Comparison of ENCODE assay signal across 19 cellular contexts in the genomic region with DNA sequence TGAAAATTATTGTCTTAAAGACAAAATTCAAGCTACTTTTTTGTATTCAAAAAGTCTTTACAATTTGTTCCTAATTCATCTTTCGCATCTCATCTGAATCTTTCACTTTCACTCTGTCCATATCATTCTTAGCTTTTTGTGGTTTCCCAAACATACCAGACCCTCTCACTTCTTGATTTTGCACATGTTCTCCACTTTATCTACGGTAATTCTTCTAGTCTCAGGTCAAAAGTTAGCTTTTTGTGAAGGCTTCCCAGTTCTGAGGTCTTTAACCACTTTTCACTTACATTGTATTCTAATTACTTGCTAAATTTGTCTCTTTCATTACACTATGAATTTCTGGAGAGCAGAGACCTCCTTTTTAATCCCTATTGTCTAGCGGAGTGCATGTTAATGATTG. TPM values are rescaled to one million over a fixed set of nuclear protein-coding genes. Genes with fewer than 3 reads are reported as not detected.
DNase-seq lines count a peak whose midpoint lies in the region; ATAC-seq and TF ChIP-seq lines count a peak whose summit lies in the region.
"Had no signal": no experiment of that assay in that cellular context is flagged by ENCODE, and none has a peak within 500 bp of the region (broad histone marks: within the 10 kb centered on the region; RNA-seq: fewer than 3 reads in every experiment).

No MANE protein-coding gene starts in this region.

- H3K4me1 ChIP-seq in mesendoderm (ENCODE audit: control insufficient read depth, low read depth, low read length) (no peaks in the 10 kb centered on the region), heart right ventricle (no peaks in the 10 kb centered on the region)
- H3K4me1 ChIP-seq: esophagus squamous epithelium, lower lobe of right lung, testis had no signal

- no peak overlapping the region for H3K23ac ChIP-seq in mesendoderm (ENCODE audit: low read length)

- no peaks in the 10 kb centered on the region for H3K27me3 ChIP-seq in mesendoderm (ENCODE audit: insufficient read depth, low read length, poor library complexity)
- H3K27me3 ChIP-seq in heart right ventricle, result no peaks in the 10 kb centered on the region
- H3K27me3 ChIP-seq: esophagus squamous epithelium, neural progenitor cell, testis had no signal

- peak; percentile 51 for DNase-seq in mesendoderm
- DNase-seq in middle frontal gyrus (ENCODE audit: extremely low spot score, low spot score), result no peak
- no peak for DNase-seq in heart right ventricle
- DNase-seq in NCI-H524 (lab: John Stamatoyannopoulos, UW), result no peak
- DNase-seq: CD4-positive, alpha-beta memory T cell; esophagus squamous epithelium; GOT3; IMR-90; lower lobe of right lung; NCI-H1417 treated with DMSO at 0.1 percent for 48 hours; NCI-H526 treated with DMSO at 0.1 percent for 48 hours; SIG-M5; testis; WERI-Rb-1 had no signal

- H3K9me3 ChIP-seq in heart right ventricle, result no peaks in the 10 kb centered on the region
- H3K9me3 ChIP-seq: esophagus squamous epithelium, lower lobe of right lung, testis had no signal

- no peak overlapping the region for H2BK5ac ChIP-seq in mesendoderm (ENCODE audit: low read length)

- no peak overlapping the region for H3K56ac ChIP-seq in mesendoderm (ENCODE audit: low read length)

- H3K36me3 ChIP-seq in mesendoderm (ENCODE audit: control insufficient read depth, insufficient read depth, low read length) (no peaks in the 10 kb centered on the region), heart right ventricle (no peaks in the 10 kb centered on the region)
- H3K36me3 ChIP-seq: esophagus squamous epithelium, lower lobe of right lung, neural progenitor cell, WERI-Rb-1 had no signal

- TF ChIP-seq CTCF in heart right ventricle (IDR thresholded peaks at IDR 0.05), result no peak

- H3K18ac ChIP-seq in mesendoderm (ENCODE audit: low read length), result no peak overlapping the region

- H4K8ac ChIP-seq in mesendoderm (ENCODE audit: low read depth, low read length), result no peak overlapping the region

- no peak overlapping the region for H3K4me2 ChIP-seq in mesendoderm (ENCODE audit: low read length)
- H3K4me2 ChIP-seq: neural progenitor cell had no signal

- no peak overlapping the region for H4K5ac ChIP-seq in mesendoderm (ENCODE audit: low read length)

- H3K79me2 ChIP-seq in mesendoderm (ENCODE audit: control insufficient read depth, insufficient read depth, low read length), result no peaks in the 10 kb centered on the region

- WGBS in mesendoderm (ENCODE audit: extremely low coverage, insufficient coverage, low lambda C conversion rate), result no CpG with 5 or more reads among the region's 3 CpGs
- 85 to 90% methylated on average over 3 of the region's 3 CpGs for WGBS in heart right ventricle, 2 donors

- no peak overlapping the region for H3K9ac ChIP-seq in mesendoderm (ENCODE audit: low read length)
- H3K9ac ChIP-seq: neural progenitor cell had no signal

- no peak overlapping the region for H3K4ac ChIP-seq in mesendoderm (ENCODE audit: low read depth, low read length)

- H2AK5ac ChIP-seq in mesendoderm (ENCODE audit: low read length), result no peak overlapping the region

- no peak overlapping the region for H2BK120ac ChIP-seq in mesendoderm (ENCODE audit: low read depth, low read length)

- no peaks in the 10 kb centered on the region for H3K79me1 ChIP-seq in mesendoderm (ENCODE audit: low read length)

- H2BK15ac ChIP-seq in mesendoderm (replicated peaks; ENCODE audit: low read depth), result no peak overlapping the region

- H3K27ac ChIP-seq in mesendoderm (ENCODE audit: low read depth, low read length) (no peak overlapping the region), heart right ventricle (no peak overlapping the region)
- H3K27ac ChIP-seq: esophagus squamous epithelium, lower lobe of right lung, neural progenitor cell, testis, WERI-Rb-1 had no signal

- no peak overlapping the region for H3K4me3 ChIP-seq in mesendoderm (ENCODE audit: low read length)
- no peak overlapping the region for H3K4me3 ChIP-seq in heart right ventricle
- H3K4me3 ChIP-seq: esophagus squamous epithelium, lower lobe of right lung, neural progenitor cell, testis had no signal

- intact Hi-C loops in heart right ventricle (cut with DNase I), result no loop called here

- ATAC-seq in GM19043 (IDR thresholded peaks at IDR 0.05; ENCODE audit: low read depth, unreplicated experiment) (peak; percentile 89), HG02610 (IDR thresholded peaks at IDR 0.05; ENCODE audit: unreplicated experiment) (peak; percentile 97), HG03175 (IDR thresholded peaks at IDR 0.05; ENCODE audit: unreplicated experiment) (peak; percentile 74), heart right ventricle (no peak), HG03108 (IDR thresholded peaks at IDR 0.05; ENCODE audit: unreplicated experiment) (no peak)
- ATAC-seq: lower lobe of right lung had no signal

RNA-seq across cellular contexts. Expression of a gene that starts 34.6 kb away (rescaled TPM):
- polyA plus RNA-seq in mesendoderm (2013, experiment 1 of 2), result 4.0 TPM
- polyA plus RNA-seq in mesendoderm (2013, experiment 2 of 2), result 3.9 TPM
- 10 to 100 TPM in 1 of 10 donors, 1 to 10 TPM in 7, under 1 TPM in 2; 0.22 to 15.1 (median 3.9) TPM for total RNA-seq in heart right ventricle
- polyA plus RNA-seq in heart right ventricle, result 1 to 10 TPM in 1 of 2 donors, under 1 TPM in 1; 0.67 to 1.2 TPM
- total RNA-seq: CD4-positive, alpha-beta memory T cell; IMR-90 had no signal
- polyA plus RNA-seq: CD4-positive, alpha-beta memory T cell; IMR-90 had no signal

Comparison
In these comparisons a context has a peak if more than half of its experiments do, and no peak if none do; other contexts are left out.
1. ATAC-seq: peak in GM19043 (single experiment), HG02610 (single experiment) and HG03175 (single experiment); none in heart right ventricle (0 of 8) and HG03108 (single experiment).